In genomic region chr9:13948037-13948436, GRCh38 we compare ENCODE assay signal across 1 cellular context.
TF ChIP-seq lines count a peak whose summit lies in the region.

No MANE protein-coding gene starts in this region.

TF ChIP-seq in endothelial cell of umbilical vein, 7 proteins besides CTCF, POLR2A, EP300 and RAD21:
- TF ChIP-seq POLR2AphosphoS5 (IDR thresholded peaks at IDR 0.05; ENCODE audit: insufficient read depth, low read depth, low read length), result no peak
- no peak for TF ChIP-seq FOS (IDR thresholded peaks at IDR 0.05; ENCODE audit: borderline replicate concordance, insufficient read depth, low read length)
- TF ChIP-seq MAX (IDR thresholded peaks at IDR 0.05; ENCODE audit: insufficient read depth, insufficient read length), result no peak
- no peak for TF ChIP-seq EZH2 (IDR thresholded peaks at IDR 0.05; ENCODE audit: borderline replicate concordance, low read depth, low read length, severe bottlenecking)
- TF ChIP-seq GATA2 (IDR thresholded peaks at IDR 0.05; ENCODE audit: insufficient read depth, insufficient read length, low read depth, low read length), result no peak
- no peak for TF ChIP-seq MYC (IDR thresholded peaks at IDR 0.05; ENCODE audit: low read depth, low read length)
- no peak for TF ChIP-seq JUN (IDR thresholded peaks at IDR 0.05; ENCODE audit: borderline replicate concordance, insufficient read depth, insufficient read length, low read depth)
